ENCODE assay signal across 1 cellular context in genomic region chr3:46865034-46865507, GRCh38.
TF ChIP-seq lines count a peak whose summit lies in the region.

No MANE protein-coding gene starts in this region.

TF ChIP-seq in SK-N-SH, 30 proteins besides CTCF, POLR2A, EP300 and RAD21 (continued from another document):
- no peak for TF ChIP-seq IRF3 (IDR thresholded peaks at IDR 0.05; ENCODE audit: low read depth, low read length)
- no peak for TF ChIP-seq FOXM1 (IDR thresholded peaks at IDR 0.05; ENCODE audit: low read depth)
- TF ChIP-seq USF2 (IDR thresholded peaks at IDR 0.05; ENCODE audit: borderline replicate concordance, low read depth, low read length), result no peak
